20 cellular contexts compared by ENCODE assay signal in the genomic region with DNA sequence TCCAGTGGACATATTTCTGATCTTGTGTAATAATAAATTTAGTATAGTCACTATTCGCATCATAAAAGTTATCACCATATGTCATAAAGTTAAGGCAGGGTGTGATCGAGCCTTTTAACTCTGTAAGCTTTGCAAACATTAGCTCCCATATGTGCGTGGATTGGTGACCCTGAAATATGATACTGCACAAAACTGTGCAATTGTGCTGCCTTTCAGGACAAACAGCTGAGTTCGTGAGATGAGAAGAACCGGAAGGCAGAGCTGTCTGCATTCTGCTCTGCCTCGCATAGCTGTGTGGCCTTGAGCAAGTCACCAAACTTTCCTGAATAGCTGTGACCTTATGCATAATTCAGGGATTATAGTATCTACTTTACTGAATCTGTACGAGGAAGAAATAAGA. TPM values are rescaled to one million over a fixed set of nuclear protein-coding genes. Genes with fewer than 3 reads are reported as not detected.
DNase-seq lines count a peak whose midpoint lies in the region; ATAC-seq and TF ChIP-seq lines count a peak whose summit lies in the region.
"Had no signal": no experiment of that assay in that cellular context is flagged by ENCODE, and none has a peak within 500 bp of the region (broad histone marks: within the 10 kb centered on the region; RNA-seq: fewer than 3 reads in every experiment).

No MANE protein-coding gene starts in this region.

- H2AFZ ChIP-seq in OCI-LY7 (ENCODE audit: low read length): no peak overlapping the region

- 60 to 79% methylated on average over 3 to 7 of the region's 7 CpGs for WGBS in transverse colon (ENCODE audit: low coverage in 1 of 2), 2 donors

- ATAC-seq in memory B cell (ENCODE audit: low read depth) (no peak), foreskin keratinocyte (no peak)
- ATAC-seq: Panc1 had no signal

- H3K36me3 Mint-ChIP-seq in memory B cell: no peaks in the 10 kb centered on the region

- no peaks in the 10 kb centered on the region for H3K27me3 Mint-ChIP-seq in memory B cell
- H3K27me3 Mint-ChIP-seq: B cell had no signal

- no peak for TF ChIP-seq EP300 in transverse colon (IDR thresholded peaks at IDR 0.05; ENCODE audit: low read depth)

- H3K36me3 ChIP-seq in OCI-LY7 (ENCODE audit: insufficient read depth, low read length) (no peaks in the 10 kb centered on the region), transverse colon (no peaks in the 10 kb centered on the region), BE2C (no peaks in the 10 kb centered on the region)

- H3K4me3 Mint-ChIP-seq in memory B cell: no peak overlapping the region
- H3K4me3 Mint-ChIP-seq: B cell; CD4-positive, alpha-beta T cell; HFFc6 had no signal

- H3K4me1 Mint-ChIP-seq in memory B cell: peaks cover 31% of the 10 kb centered on the region

- no peaks in the 10 kb centered on the region for H4K20me1 ChIP-seq in OCI-LY7 (ENCODE audit: insufficient read depth, low read length)

- H3K4me1 ChIP-seq in OCI-LY7 (ENCODE audit: insufficient read depth, low read length, poor library complexity, severe bottlenecking) (peaks cover 47% of the 10 kb centered on the region), transverse colon (peaks cover 0 to 45% (median 13%) of the 10 kb centered on the region in 4 donors), BE2C (no peaks in the 10 kb centered on the region), foreskin keratinocyte (no peaks in the 10 kb centered on the region)

- H3K9me3 ChIP-seq in OCI-LY7 (ENCODE audit: low read length): no peaks in the 10 kb centered on the region
- no peaks in the 10 kb centered on the region for H3K9me3 ChIP-seq in transverse colon
- no peaks in the 10 kb centered on the region; the same call in 1 of the 2 replicates for H3K9me3 ChIP-seq in BE2C

- no peaks in the 10 kb centered on the region for H3K9me3 Mint-ChIP-seq in memory B cell
- H3K9me3 Mint-ChIP-seq: CD4-positive, alpha-beta T cell; HFFc6 had no signal

- no TSS peak for BruUV-seq in OCI-LY7 (replicated peaks; lab: Mats Ljungman, UMichigan)

- POLR2A ChIA-PET in OCI-LY7 (lab: Charles Lee): interaction anchor here (0.6 to 0.7 kb wide), 2 partner anchors 193 to 233 kb away, joined by 3 read pairs; no protein-coding TSS in a partner anchor

- peak; percentile 18 for TF ChIP-seq POLR2A in transverse colon (IDR thresholded peaks at IDR 0.05)

- intact Hi-C loops in OCI-LY7 (cut with micrococcal nuclease; ENCODE audit: unreplicated experiment): loop anchor here (10.0 kb wide), 1 partner anchor 512 kb away; no protein-coding TSS in a partner anchor
- intact Hi-C loops in transverse colon (cut with DNase I; ENCODE audit: low total_unique reads): no loop called here

- TF ChIP-seq CTCF in OCI-LY7 (conservative IDR thresholded peaks at IDR 0.05; ENCODE audit: low read length): no peak
- TF ChIP-seq CTCF in transverse colon (IDR thresholded peaks at IDR 0.05): no peak
- TF ChIP-seq CTCF in BE2C (IDR thresholded peaks at IDR 0.05; ENCODE audit: low read depth, low read length): no peak
- no peak for TF ChIP-seq CTCF in foreskin keratinocyte (conservative IDR thresholded peaks at IDR 0.05)

- in situ Hi-C loops in transverse colon (cut with MboI; ENCODE audit: low pct_ligation_motif_present in 1 of 4, low pct_unique_long_range_greater_than_20kb in 1 of 4, low sequenced_read_pairs in 3 of 4): loop anchor here in 1 of 4 donors (5.0 kb wide), 1 partner anchor 179 kb away; no protein-coding TSS in a partner anchor

- CTCF ChIA-PET in OCI-LY7 (lab: Charles Lee; ENCODE audit: unreplicated experiment): no interaction called here

- H3K4me3 ChIP-seq in OCI-LY7 (ENCODE audit: low read depth, low read length, poor library complexity, severe bottlenecking) (no peak overlapping the region), transverse colon (no peak overlapping the region), BE2C (ENCODE audit: low read depth, low read length) (no peak overlapping the region)

- H3K79me2 ChIP-seq in OCI-LY7 (ENCODE audit: insufficient read depth, low read depth, low read length): no peaks in the 10 kb centered on the region

- no peak overlapping the region for H3K27ac ChIP-seq in OCI-LY7 (ENCODE audit: low read depth, low read length, poor library complexity, severe bottlenecking)
- peak overlapping the region; percentile 36 to 59 (median 58) for H3K27ac ChIP-seq in transverse colon
- no peak overlapping the region for H3K27ac ChIP-seq in foreskin keratinocyte
- H3K27ac ChIP-seq: 22Rv1 had no signal

- DNase-seq in DMS 273 (lab: John Stamatoyannopoulos, UW; ENCODE audit: unreplicated experiment): peak; percentile 23
- no peak for DNase-seq in DMS 273 treated with DMSO at 0.1 percent for 48 hours (lab: John Stamatoyannopoulos, UW)
- peak; percentile 28 for DNase-seq in OCI-LY7 (ENCODE audit: low spot score)
- no peak for DNase-seq in memory B cell (ENCODE audit: low spot score in 2 of 2)
- peak; percentile 56 for DNase-seq in transverse colon
- DNase-seq in HK-2 (ENCODE audit: unreplicated experiment): no peak
- no peak for DNase-seq in BE2C
- DNase-seq in foreskin keratinocyte: no peak
- DNase-seq: Calu3; CD4-positive, alpha-beta T cell; DND-41; HFFc6; IMR-90; NCI-H1105 treated with DMSO at 0.1 percent for 48 hours; NCI-H1694 treated with DMSO at 0.1 percent for 48 hours; NCI-H774 had no signal

- no peak overlapping the region; the same call in 1 of the 2 replicates for H3K4me2 ChIP-seq in OCI-LY7 (ENCODE audit: low read length)

- no peaks in the 10 kb centered on the region for H3K27me3 ChIP-seq in transverse colon
- peaks cover 39% of the 10 kb centered on the region for H3K27me3 ChIP-seq in BE2C
- H3K27me3 ChIP-seq in foreskin keratinocyte: peaks cover 46% of the 10 kb centered on the region

- peak overlapping the region; percentile 68 for H3K27ac Mint-ChIP-seq in memory B cell
- H3K27ac Mint-ChIP-seq: B cell; CD4-positive, alpha-beta T cell; HFFc6 had no signal

- no peaks in the 10 kb centered on the region for H3K9me2 ChIP-seq in OCI-LY7 (ENCODE audit: insufficient read depth, low read length)

RNA-seq across cellular contexts. Expression of gene PLEKHG1, which starts 3.2 kb away (rescaled TPM):
- total RNA-seq in OCI-LY7 (2014; rRNA removed; shearing (Covaris generic)): 13.1 and 19.6 TPM in 2 replicates
- total RNA-seq in OCI-LY7 (2022): 17.9 and 26.3 TPM in 2 replicates
- 10 to 100 TPM; 35.4 to 93.9 (median 58.3) TPM for total RNA-seq in transverse colon
- polyA plus RNA-seq in BE2C (2012; ENCODE audit: insufficient read depth, insufficient read length, low read depth): not detected
- total RNA-seq in foreskin keratinocyte: 2.5 and 4.1 TPM in 2 replicates
- polyA plus RNA-seq in foreskin keratinocyte: 0.60 and 0.64 TPM in 2 replicates
- total RNA-seq: LHCN-M2 had no signal

Comparison
In these comparisons a context has a peak if more than half of its experiments do, and no peak if none do; other contexts are left out.
1. DNase-seq: peak in DMS 273 (single experiment), OCI-LY7 (single experiment) and transverse colon (single experiment); none in DMS 273 treated with DMSO at 0.1 percent for 48 hours (single experiment), memory B cell (0 of 2), HK-2 (single experiment), BE2C (single experiment) and foreskin keratinocyte (0 of 2).
2. H3K27ac ChIP-seq: peak in transverse colon (4 of 4); none in OCI-LY7 (single experiment) and foreskin keratinocyte (single experiment).